In the genomic region with DNA sequence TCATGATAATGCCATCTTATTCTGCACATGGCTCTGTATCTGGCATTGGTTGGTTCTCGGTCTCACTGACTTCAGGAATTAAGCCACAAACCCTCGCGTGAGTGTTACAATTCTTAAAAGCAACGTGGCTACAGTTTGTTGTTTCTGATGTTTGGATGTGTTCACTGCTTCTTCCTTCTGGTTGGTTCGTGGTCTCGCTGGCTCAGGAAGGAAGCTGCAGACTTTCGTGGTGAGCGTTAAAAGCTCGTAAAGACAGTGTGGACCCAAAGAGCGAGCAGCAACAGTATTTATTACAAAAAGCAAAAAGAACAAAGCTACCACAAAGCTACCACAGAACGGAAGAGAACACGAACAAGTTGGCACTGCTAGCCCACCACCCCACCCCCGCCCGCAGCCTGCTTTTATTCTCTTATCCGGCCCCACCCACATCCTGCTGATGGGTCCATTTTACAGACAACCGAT, we compare ENCODE assay signal across 14 cellular contexts. TPM values are rescaled to one million over a fixed set of nuclear protein-coding genes. Genes with fewer than 3 reads are reported as not detected.
A peak's percentile ranks its signal among the peaks of the same experiment; 100 is the strongest.
DNase-seq lines count a peak whose midpoint lies in the region; ATAC-seq, FAIRE-seq and TF ChIP-seq lines count a peak whose summit lies in the region.
"Had no signal": no experiment of that assay in that cellular context is flagged by ENCODE, and none has a peak within 500 bp of the region (broad histone marks: within the 10 kb centered on the region; RNA-seq: fewer than 3 reads in every experiment).

No MANE protein-coding gene starts in this region.

- intact Hi-C loops in activated naive CD4-positive, alpha-beta T cell treated with anti-CD3 and anti-CD28 coated beads for 36 hours (cut with micrococcal nuclease) = loop anchor here (10.0 kb wide), 1 partner anchor 185 kb away; no protein-coding TSS in a partner anchor

- H3K36me3 ChIP-seq in smooth muscle cell (ENCODE audit: low read depth) (no peaks in the 10 kb centered on the region), gastroesophageal sphincter (no peaks in the 10 kb centered on the region)

- peaks cover 0 to under 1% of the 10 kb centered on the region in 2 donors for H3K27me3 Mint-ChIP-seq in T-cell
- no peaks in the 10 kb centered on the region for H3K27me3 Mint-ChIP-seq in activated naive CD4-positive, alpha-beta T cell treated with anti-CD3 and anti-CD28 coated beads for 36 hours (ENCODE audit: low read depth)

- H3K4me1 ChIP-seq in smooth muscle cell (ENCODE audit: low read depth) (peaks cover 4% of the 10 kb centered on the region), gastroesophageal sphincter (peaks cover 0 to 10% (median 0%) of the 10 kb centered on the region in 3 donors)

- H3K4me3 ChIP-seq in smooth muscle cell (no peak overlapping the region), gastroesophageal sphincter (no peak overlapping the region)
- H3K4me3 ChIP-seq: lung had no signal

- ATAC-seq in T-cell (replicated peaks in 1 of 4) (peak; percentile 84 to 92 (median 92)), HG03039 (IDR thresholded peaks at IDR 0.05; ENCODE audit: unreplicated experiment) (no peak), gastroesophageal sphincter (no peak), HG03196 (IDR thresholded peaks at IDR 0.05; ENCODE audit: unreplicated experiment) (no peak)
- ATAC-seq: HepG2 had no signal

- H4K20me1 ChIP-seq in smooth muscle cell (ENCODE audit: low read depth) = no peaks in the 10 kb centered on the region

- H3K27ac Mint-ChIP-seq in T-cell = peak overlapping the region; percentile 86 to 89
- peak overlapping the region; percentile 71 for H3K27ac Mint-ChIP-seq in activated naive CD4-positive, alpha-beta T cell treated with anti-CD3 and anti-CD28 coated beads for 36 hours

- H3K4me3 Mint-ChIP-seq in T-cell = peak overlapping the region; percentile 5 to 58 (median 25)
- H3K4me3 Mint-ChIP-seq in activated naive CD4-positive, alpha-beta T cell treated with anti-CD3 and anti-CD28 coated beads for 36 hours = peak overlapping the region; percentile 63

- H2AFZ ChIP-seq in smooth muscle cell (ENCODE audit: low read depth) = peak overlapping the region; percentile 88

- H3K9ac ChIP-seq in smooth muscle cell (ENCODE audit: low read depth) = no peak overlapping the region
- H3K9ac ChIP-seq: SK-N-SH had no signal

- peak; percentile 45 for FAIRE-seq in GM12891 (lab: Jason Lieb, UNC)
- FAIRE-seq: HepG2 had no signal

- no peaks in the 10 kb centered on the region for H3F3A ChIP-seq in smooth muscle cell (ENCODE audit: low read depth)

- DNase-seq in GM12891 (ENCODE audit: insufficient read length, low spot score) (no peak), T-cell (peak; percentile 26 to 88 (median 63)), smooth muscle cell (lab: John Stamatoyannopoulos, UW; ENCODE audit: unreplicated experiment) (no peak), HUDEP-2 (lab: John Stamatoyannopoulos, UW; ENCODE audit: unreplicated experiment in 76 of 76) (no peak)
- DNase-seq in activated naive CD4-positive, alpha-beta T cell treated with anti-CD3 and anti-CD28 coated beads for 36 hours = peak; percentile 49
- DNase-seq: dorsolateral prefrontal cortex, head of caudate nucleus, NCI-H446, SK-N-SH had no signal

- POLR2A ChIA-PET in T-cell (lab: Charles Lee) = interaction anchor here (0.6 to 2.4 kb wide), 11 partner anchors 30 to 584 kb away, joined by 3 to 25 read pairs (median 4); partner anchors contain the start of gene MYLIP (in 1 of the 2)

- H3K9me3 Mint-ChIP-seq in T-cell = peaks cover 16 to 21% (median 17%) of the 10 kb centered on the region in 3 donors
- peaks cover 10% of the 10 kb centered on the region for H3K9me3 Mint-ChIP-seq in activated naive CD4-positive, alpha-beta T cell treated with anti-CD3 and anti-CD28 coated beads for 36 hours

- H3K27ac ChIP-seq in smooth muscle cell (ENCODE audit: low read depth) (no peak overlapping the region), gastroesophageal sphincter (no peak overlapping the region)
- H3K27ac ChIP-seq: dorsolateral prefrontal cortex had no signal

- H3K27me3 ChIP-seq in smooth muscle cell (ENCODE audit: low read depth) (no peaks in the 10 kb centered on the region), gastroesophageal sphincter (no peaks in the 10 kb centered on the region)

- TF ChIP-seq CTCF in smooth muscle cell (IDR thresholded peaks at IDR 0.05; ENCODE audit: borderline replicate concordance, insufficient read depth, poor library complexity, severe bottlenecking) = no peak
- no peak for TF ChIP-seq CTCF in gastroesophageal sphincter (IDR thresholded peaks at IDR 0.05)

- peaks cover 25 to 41% (median 33%) of the 10 kb centered on the region in 3 donors for H3K4me1 Mint-ChIP-seq in T-cell
- H3K4me1 Mint-ChIP-seq in activated naive CD4-positive, alpha-beta T cell treated with anti-CD3 and anti-CD28 coated beads for 36 hours (ENCODE audit: low read depth) = peaks cover 20% of the 10 kb centered on the region

- WGBS in smooth muscle cell (ENCODE audit: low lambda C conversion rate) = 50% methylated on average over 15 of the region's 16 CpGs
- WGBS in gastroesophageal sphincter (ENCODE audit: low coverage in 1 of 2), 2 donors = 87 to 91% methylated on average over 13 of the region's 16 CpGs

- H3K4me2 ChIP-seq in smooth muscle cell = peak overlapping the region; percentile 45
- H3K4me2 ChIP-seq: SK-N-SH had no signal

- TF ChIP-seq POLR2A in GM12891 (IDR thresholded peaks at IDR 0.05; ENCODE audit: low read depth, low read length) = no peak
- no peak for TF ChIP-seq POLR2A in gastroesophageal sphincter (IDR thresholded peaks at IDR 0.05)

- H3K36me3 Mint-ChIP-seq in T-cell = peaks cover 3% of the 10 kb centered on the region
- H3K36me3 Mint-ChIP-seq in activated naive CD4-positive, alpha-beta T cell treated with anti-CD3 and anti-CD28 coated beads for 36 hours (ENCODE audit: low read depth) = peaks cover 8% of the 10 kb centered on the region

- no peaks in the 10 kb centered on the region for H3K79me2 ChIP-seq in smooth muscle cell (ENCODE audit: low read depth)

- CTCF ChIA-PET in T-cell (lab: Charles Lee) = interaction anchor here (0.5 to 2.3 kb wide), 14 partner anchors 8 to 491 kb away, joined by 3 to 22 read pairs (median 4); partner anchors contain the start of gene MYLIP (in 1 of the 2)
- CTCF ChIA-PET in activated naive CD4-positive, alpha-beta T cell treated with anti-CD3 and anti-CD28 coated beads for 36 hours (lab: Charles Lee) = interaction anchor here (0.5 to 2.3 kb wide), 12 partner anchors 10 to 489 kb away, joined by 3 to 9 read pairs (median 4); partner anchors contain the start of gene MYLIP

- TF ChIP-seq EP300 in gastroesophageal sphincter (IDR thresholded peaks at IDR 0.05) = no peak

- no peaks in the 10 kb centered on the region for H3K9me3 ChIP-seq in smooth muscle cell (replicated peaks; ENCODE audit: low read depth)
- no peaks in the 10 kb centered on the region for H3K9me3 ChIP-seq in gastroesophageal sphincter
- H3K9me3 ChIP-seq: SK-N-SH had no signal

TF ChIP-seq in GM12891, 5 proteins besides CTCF, POLR2A, EP300 and RAD21:
- TF ChIP-seq PAX5 (IDR thresholded peaks at IDR 0.05; ENCODE audit: insufficient read depth, low read length, severe bottlenecking) = no peak
- no peak for TF ChIP-seq TAF1 (IDR thresholded peaks at IDR 0.05; ENCODE audit: low read depth, low read length)

RNA-seq across cellular contexts. Expression of gene MYLIP, which starts 51.1 kb away (rescaled TPM):
- 13.1 TPM for polyA plus RNA-seq in GM12891 (2012; ENCODE audit: low read depth, missing spikeins)
- total RNA-seq in T-cell (100 to 1,000 TPM in 2 of 5 donors, 10 to 100 TPM in 3; 18.4 to 210 (median 19.9) TPM), smooth muscle cell (25.0 and 42.2 TPM in 2 replicates), gastroesophageal sphincter (100 to 1,000 TPM in 1 of 4 donors, 10 to 100 TPM in 3; 49.9 to 131 (median 79.3) TPM)
- 1 to 10 TPM; 7.3 to 8.1 TPM for total RNA-seq in activated naive CD4-positive, alpha-beta T cell treated with anti-CD3 and anti-CD28 coated beads for 36 hours
- 29.9 and 41.8 TPM in 2 replicates for polyA plus RNA-seq in smooth muscle cell

RNA-seq across cellular contexts. Expression of gene GMPR, which starts 58.4 kb away (rescaled TPM):
- 9.8 TPM for polyA plus RNA-seq in GM12891 (2012; ENCODE audit: low read depth, missing spikeins)
- total RNA-seq in T-cell (1 to 10 TPM in 1 of 5 donors, under 1 TPM in 4; 0.26 to 1.4 (median 0.68) TPM), smooth muscle cell (1.3 TPM in 1 of 2 replicates, not detected in the other), gastroesophageal sphincter (10 to 100 TPM; 18.2 to 71.5 (median 45.6) TPM)
- total RNA-seq in activated naive CD4-positive, alpha-beta T cell treated with anti-CD3 and anti-CD28 coated beads for 36 hours = 1 to 10 TPM in 1 of 2 experiments, under 1 TPM in 1; 0.94 to 1.0 TPM
- 0.74 and 2.6 TPM in 2 replicates for polyA plus RNA-seq in smooth muscle cell
- total RNA-seq: HepG2 had no signal
- polyA plus RNA-seq: HepG2 had no signal

Comparison
In these comparisons a context has a peak if more than half of its experiments do, and no peak if none do; other contexts are left out.
1. DNase-seq: peak in T-cell (34 of 34) and activated naive CD4-positive, alpha-beta T cell treated with anti-CD3 and anti-CD28 coated beads for 36 hours (single experiment); none in GM12891 (single experiment), smooth muscle cell (single experiment) and HUDEP-2 (0 of 76).
2. ATAC-seq: peak in T-cell (4 of 4); none in HG03039 (single experiment), gastroesophageal sphincter (single experiment) and HG03196 (single experiment).